In genomic region chr7:44639701-44640321, GRCh38 we compare ENCODE assay signal across 8 cellular contexts. TPM values are rescaled to one million over a fixed set of nuclear protein-coding genes. Genes with fewer than 3 reads are reported as not detected.
DNase-seq lines count a peak whose midpoint lies in the region; ATAC-seq and TF ChIP-seq lines count a peak whose summit lies in the region.

No MANE protein-coding gene starts in this region.

- peak overlapping the region; percentile 100 for H3K27ac Mint-ChIP-seq in activated CD8-positive, alpha-beta T cell treated with anti-CD3 and anti-CD28 coated beads for 36 hours

- intact Hi-C loops in activated CD8-positive, alpha-beta T cell treated with anti-CD3 and anti-CD28 coated beads for 36 hours (cut with micrococcal nuclease), result loop anchor here (5.0 kb wide), 2 partner anchors 97 to 153 kb away; no protein-coding TSS in a partner anchor

- POLR2A ChIA-PET in activated CD8-positive, alpha-beta T cell treated with anti-CD3 and anti-CD28 coated beads for 36 hours (lab: Charles Lee), result interaction anchor here (0.5 to 6.9 kb wide), 14 partner anchors 9 to 344 kb away, joined by 3 to 52 read pairs (median 4); partner anchors contain the start of genes OGDH, PPIA and TMED4

- no peak for ATAC-seq in activated CD8-positive, alpha-beta T cell treated with anti-CD3 and anti-CD28 coated beads for 36 hours

- CTCF ChIA-PET in activated CD8-positive, alpha-beta T cell treated with anti-CD3 and anti-CD28 coated beads for 36 hours (lab: Charles Lee), result interaction anchor here (1.2 to 2.2 kb wide), 5 partner anchors 9 to 209 kb away, joined by 3 to 15 read pairs (median 5); partner anchors contain the start of genes H2AZ2 and OGDH

- H3K27me3 Mint-ChIP-seq in activated CD8-positive, alpha-beta T cell treated with anti-CD3 and anti-CD28 coated beads for 36 hours, result no peaks in the 10 kb centered on the region

- H3K27me3 ChIP-seq in HL-60 (ENCODE audit: insufficient read depth, poor library complexity, severe bottlenecking), result no peaks in the 10 kb centered on the region
- no peaks in the 10 kb centered on the region for H3K27me3 ChIP-seq in osteoblast (ENCODE audit: insufficient read depth, low read length)

- peak overlapping the region; percentile 28 for H3K4me2 ChIP-seq in osteoblast (ENCODE audit: insufficient read depth, low read length)

- no peaks in the 10 kb centered on the region for H3K9me3 ChIP-seq in osteoblast (ENCODE audit: low read depth, low read length)

- H3K4me1 Mint-ChIP-seq in activated CD8-positive, alpha-beta T cell treated with anti-CD3 and anti-CD28 coated beads for 36 hours (ENCODE audit: low read depth), result peaks cover 61% of the 10 kb centered on the region

- no peak for TF ChIP-seq CTCF in HL-60 (IDR thresholded peaks at IDR 0.05; ENCODE audit: insufficient read depth, low read length)
- TF ChIP-seq CTCF in activated CD8-positive, alpha-beta T cell treated with anti-CD3 and anti-CD28 coated beads for 36 hours (IDR thresholded peaks at IDR 0.05), result no peak
- no peak for TF ChIP-seq CTCF in osteoblast (IDR thresholded peaks at IDR 0.05; ENCODE audit: extremely low read depth, low read depth, low read length)

- H3K79me2 ChIP-seq in osteoblast (ENCODE audit: insufficient read depth, low read length), result peaks cover 36% of the 10 kb centered on the region

- H3K36me3 ChIP-seq in osteoblast (ENCODE audit: insufficient read depth, low read length), result peaks cover 4% of the 10 kb centered on the region

- H4K20me1 ChIP-seq in osteoblast (ENCODE audit: insufficient read depth, low read length), result no peaks in the 10 kb centered on the region

- H2AFZ ChIP-seq in osteoblast (ENCODE audit: low read length), result peak overlapping the region; percentile 16

- peaks cover 35% of the 10 kb centered on the region for H3K4me1 ChIP-seq in osteoblast (ENCODE audit: insufficient read depth, low read length)

- peak overlapping the region; percentile 77 for H3K27ac ChIP-seq in HL-60 (replicated peaks)
- H3K27ac ChIP-seq in osteoblast (ENCODE audit: low read depth, low read length), result peak overlapping the region; percentile 99

- H3K4me3 ChIP-seq in HL-60 (replicated peaks; ENCODE audit: insufficient read depth, low read length) (no peak overlapping the region), osteoblast (ENCODE audit: insufficient read depth, low read length) (no peak overlapping the region)

- no peaks in the 10 kb centered on the region for H3K9me3 Mint-ChIP-seq in activated CD8-positive, alpha-beta T cell treated with anti-CD3 and anti-CD28 coated beads for 36 hours

- peaks cover 19% of the 10 kb centered on the region for H3K36me3 Mint-ChIP-seq in activated CD8-positive, alpha-beta T cell treated with anti-CD3 and anti-CD28 coated beads for 36 hours (ENCODE audit: low read depth)

- peak; percentile 64 for DNase-seq in AG20443 (ENCODE audit: low spot score)
- no peak for DNase-seq in HL-60 (ENCODE audit: low read depth in 1 of 2, low spot score in 1 of 2)
- DNase-seq in activated CD8-positive, alpha-beta T cell treated with anti-CD3 and anti-CD28 coated beads for 36 hours, result peak; percentile 19
- DNase-seq in foreskin melanocyte, result peak; percentile 21
- DNase-seq in osteoblast (ENCODE audit: insufficient read length, low spot score, missing footprints), result peak; percentile 88
- DNase-seq in NCI-H1930 (lab: John Stamatoyannopoulos, UW), result no peak
- DNase-seq in activated gamma-delta T cell (lab: John Stamatoyannopoulos, UW), result no peak
- DNase-seq in germinal center (ENCODE audit: low spot score), result no peak

- H3K4me3 Mint-ChIP-seq in activated CD8-positive, alpha-beta T cell treated with anti-CD3 and anti-CD28 coated beads for 36 hours, result peak overlapping the region; percentile 71

RNA-seq across cellular contexts. Expression of gene OGDH, which starts 33.4 kb away (rescaled TPM):
- 10 to 100 TPM; 78.6 to 85.6 TPM for total RNA-seq in activated CD8-positive, alpha-beta T cell treated with anti-CD3 and anti-CD28 coated beads for 36 hours
- total RNA-seq in osteoblast, result 59.2 and 64.4 TPM in 2 replicates

RNA-seq across cellular contexts. Expression of gene TMED4, which starts 57.8 kb away (rescaled TPM):
- total RNA-seq in activated CD8-positive, alpha-beta T cell treated with anti-CD3 and anti-CD28 coated beads for 36 hours, result 10 to 100 TPM; 74.6 to 76.2 TPM
- 84.3 and 90.1 TPM in 2 replicates for total RNA-seq in osteoblast

Comparison
In these comparisons a context has a peak if more than half of its experiments do, and no peak if none do; other contexts are left out.
1. DNase-seq: peak in AG20443 (single experiment), activated CD8-positive, alpha-beta T cell treated with anti-CD3 and anti-CD28 coated beads for 36 hours (single experiment), foreskin melanocyte (single experiment) and osteoblast (single experiment); none in HL-60 (0 of 2), NCI-H1930 (0 of 2), activated gamma-delta T cell (single experiment) and germinal center (single experiment).